ENCODE assay signal across 2 cellular contexts in genomic region chrX:56762707-56763555, GRCh38.
TF ChIP-seq lines count a peak whose summit lies in the region.

No MANE protein-coding gene starts in this region.

TF ChIP-seq in liver, 16 proteins besides CTCF, POLR2A, EP300 and RAD21:
- TF ChIP-seq RXRA (IDR thresholded peaks at IDR 0.05) (no peak), GABPA (IDR thresholded peaks at IDR 0.05 in 1 of 2, conservative IDR thresholded peaks at IDR 0.05 in 1 of 2) (no peak), EGR1 (IDR thresholded peaks at IDR 0.05; ENCODE audit: low read depth in 2 of 2) (no peak), HNF4A (conservative IDR thresholded peaks at IDR 0.05) (no peak), NR2F2 (IDR thresholded peaks at IDR 0.05) (no peak), SP1 (IDR thresholded peaks at IDR 0.05) (no peak), FOXA2 (IDR thresholded peaks at IDR 0.05) (no peak), ZBTB33 (IDR thresholded peaks at IDR 0.05) (no peak), MAX (IDR thresholded peaks at IDR 0.05) (no peak), JUND (IDR thresholded peaks at IDR 0.05) (no peak), FOXA1 (IDR thresholded peaks at IDR 0.05) (no peak), YY1 (IDR thresholded peaks at IDR 0.05) (no peak), REST (IDR thresholded peaks at IDR 0.05) (no peak)

TF ChIP-seq in HepG2, 621 proteins besides CTCF, POLR2A, EP300 and RAD21:
- no peak for TF ChIP-seq ZSCAN21 (CRISPR knock-in tag; IDR thresholded peaks at IDR 0.05; ENCODE audit: borderline replicate concordance)
- no peak for TF ChIP-seq ZNF709 (CRISPR knock-in tag; IDR thresholded peaks at IDR 0.05)
- no peak for TF ChIP-seq ARID2 (CRISPR knock-in tag; IDR thresholded peaks at IDR 0.05; ENCODE audit: borderline replicate concordance)
- TF ChIP-seq ZSCAN29 (CRISPR knock-in tag; conservative IDR thresholded peaks at IDR 0.05) = no peak
- no peak for TF ChIP-seq ZNF678 (CRISPR knock-in tag; IDR thresholded peaks at IDR 0.05)
- no peak for TF ChIP-seq TFE3 (CRISPR knock-in tag; IDR thresholded peaks at IDR 0.05)
- TF ChIP-seq FOXK2 (IDR thresholded peaks at IDR 0.05) = no peak
- TF ChIP-seq ISX (CRISPR knock-in tag; conservative IDR thresholded peaks at IDR 0.05) = no peak
- no peak for TF ChIP-seq TMF1 (CRISPR knock-in tag; IDR thresholded peaks at IDR 0.05; ENCODE audit: low read depth)
- TF ChIP-seq PHF20 (CRISPR knock-in tag; IDR thresholded peaks at IDR 0.05) = no peak
- no peak for TF ChIP-seq ZNF891 (CRISPR knock-in tag; IDR thresholded peaks at IDR 0.05)
- no peak for TF ChIP-seq ZNF503 (CRISPR knock-in tag; IDR thresholded peaks at IDR 0.05)
